15 cellular contexts compared by ENCODE assay signal in genomic region chr20:32544893-32545840, GRCh38. TPM values are rescaled to one million over a fixed set of nuclear protein-coding genes. Genes with fewer than 3 reads are reported as not detected.
DNase-seq lines count a peak whose midpoint lies in the region; ATAC-seq and TF ChIP-seq lines count a peak whose summit lies in the region.
"Had no signal": no experiment of that assay in that cellular context is flagged by ENCODE, and none has a peak within 500 bp of the region (broad histone marks: within the 10 kb centered on the region; RNA-seq: fewer than 3 reads in every experiment).

No MANE protein-coding gene starts in this region.

- no peaks in the 10 kb centered on the region for H3F3A ChIP-seq in GM23248 (ENCODE audit: insufficient read depth)

- peak overlapping the region; percentile 84 to 98 (median 91) for H3K27ac Mint-ChIP-seq in CD4-positive, alpha-beta memory T cell
- peak overlapping the region; percentile 30 for H3K27ac Mint-ChIP-seq in activated CD8-positive, alpha-beta T cell treated with anti-CD3 and anti-CD28 coated beads for 36 hours
- H3K27ac Mint-ChIP-seq in memory B cell, result peak overlapping the region; percentile 18
- H3K27ac Mint-ChIP-seq: stimulated activated naive CD8-positive, alpha-beta T cell treated with anti-CD3 and anti-CD28 coated beads, Interleukin-15, Interleukin-2, amounts not matched to agents 100 ng/mL and 50 ng/mL, for 24 hours had no signal

- H3K36me3 ChIP-seq in CD4-positive, alpha-beta memory T cell (ENCODE audit: insufficient read depth, low read length), result no peaks in the 10 kb centered on the region
- H3K36me3 ChIP-seq in GM23248 (ENCODE audit: low read depth), result no peaks in the 10 kb centered on the region
- H3K36me3 ChIP-seq in upper lobe of left lung, result no peaks in the 10 kb centered on the region
- H3K36me3 ChIP-seq: gastroesophageal sphincter, Peyer's patch, WERI-Rb-1 had no signal

- no peaks in the 10 kb centered on the region for H3K79me2 ChIP-seq in GM23248 (ENCODE audit: insufficient read depth)

- POLR2A ChIA-PET in CD4-positive, alpha-beta memory T cell (lab: Charles Lee; ENCODE audit: partially characterized antibody), result interaction anchor here (1.0 to 15.1 kb wide), 4 partner anchors 10 to 40 kb away, joined by 4 to 449 read pairs (median 5); partner anchors contain the start of gene NOL4L
- POLR2A ChIA-PET in activated CD8-positive, alpha-beta T cell treated with anti-CD3 and anti-CD28 coated beads for 36 hours (lab: Charles Lee), result interaction anchor here (0.6 to 1.7 kb wide), 3 partner anchors 20 to 30 kb away, joined by 3 read pairs; no protein-coding TSS in a partner anchor

- H3K4me1 ChIP-seq in CD4-positive, alpha-beta memory T cell (ENCODE audit: insufficient read depth, low read length), result peaks cover 84% of the 10 kb centered on the region
- H3K4me1 ChIP-seq in GM23248 (ENCODE audit: insufficient read depth), result no peaks in the 10 kb centered on the region
- peaks cover 0 to under 1% (median 0%) of the 10 kb centered on the region in 4 donors for H3K4me1 ChIP-seq in upper lobe of left lung

- ATAC-seq in activated CD8-positive, alpha-beta T cell treated with anti-CD3 and anti-CD28 coated beads for 36 hours, result no peak
- no peak for ATAC-seq in memory B cell (ENCODE audit: low read depth)
- no peak for ATAC-seq in GM18517 (IDR thresholded peaks at IDR 0.05; ENCODE audit: unreplicated experiment)
- ATAC-seq in upper lobe of left lung (ENCODE audit: low FRiP score in 2 of 2), result no peak
- ATAC-seq: gastroesophageal sphincter, mucosa of descending colon had no signal

- H2AFZ ChIP-seq in GM23248, result no peak overlapping the region

- no peak for TF ChIP-seq POLR2A in upper lobe of left lung (IDR thresholded peaks at IDR 0.05)

- no peaks in the 10 kb centered on the region for H3K9me2 ChIP-seq in GM23248 (ENCODE audit: insufficient read depth)

- H3K27me3 Mint-ChIP-seq in CD4-positive, alpha-beta memory T cell, result no peaks in the 10 kb centered on the region
- no peaks in the 10 kb centered on the region for H3K27me3 Mint-ChIP-seq in activated CD8-positive, alpha-beta T cell treated with anti-CD3 and anti-CD28 coated beads for 36 hours
- H3K27me3 Mint-ChIP-seq in memory B cell, result no peaks in the 10 kb centered on the region
- H3K27me3 Mint-ChIP-seq: stimulated activated naive CD8-positive, alpha-beta T cell treated with anti-CD3 and anti-CD28 coated beads, Interleukin-15, Interleukin-2, amounts not matched to agents 100 ng/mL and 50 ng/mL, for 24 hours had no signal

- in situ Hi-C loops in GM23248 (cut with MboI), result loop anchor here (25.0 kb wide), 1 partner anchor 242 kb away; no protein-coding TSS in a partner anchor

- no peaks in the 10 kb centered on the region for H3K27me3 ChIP-seq in CD4-positive, alpha-beta memory T cell (ENCODE audit: insufficient read depth, low read length)
- no peaks in the 10 kb centered on the region for H3K27me3 ChIP-seq in GM23248 (replicated peaks; ENCODE audit: insufficient read depth)
- no peaks in the 10 kb centered on the region for H3K27me3 ChIP-seq in dorsolateral prefrontal cortex
- no peaks in the 10 kb centered on the region for H3K27me3 ChIP-seq in upper lobe of left lung
- H3K27me3 ChIP-seq: Peyer's patch had no signal

- 61 to 71% methylated on average over 11 to 13 of the region's 13 CpGs for WGBS in GM23248 (ENCODE audit: low coverage in 1 of 2, low lambda C conversion rate in 2 of 2, missing lambda C conversion rate in 2 of 2), 2 experiments
- WGBS in upper lobe of left lung, 2 donors, result 84 to 86% methylated on average over 13 of the region's 13 CpGs

- TF ChIP-seq EP300 in upper lobe of left lung (IDR thresholded peaks at IDR 0.05), result no peak

- no peak for TF ChIP-seq CTCF in activated CD8-positive, alpha-beta T cell treated with anti-CD3 and anti-CD28 coated beads for 36 hours (IDR thresholded peaks at IDR 0.05)
- no peak for TF ChIP-seq CTCF in dorsolateral prefrontal cortex (IDR thresholded peaks at IDR 0.05 in 54 of 56, conservative IDR thresholded peaks at IDR 0.05 in 2 of 56; ENCODE audit: low read depth in 1 of 56, partially characterized antibody in 56 of 56)
- no peak for TF ChIP-seq CTCF in upper lobe of left lung (IDR thresholded peaks at IDR 0.05)

- peaks cover 65 to 93% (median 80%) of the 10 kb centered on the region in 4 donors for H3K4me1 Mint-ChIP-seq in CD4-positive, alpha-beta memory T cell
- peaks cover 66% of the 10 kb centered on the region for H3K4me1 Mint-ChIP-seq in activated CD8-positive, alpha-beta T cell treated with anti-CD3 and anti-CD28 coated beads for 36 hours (ENCODE audit: low read depth)
- H3K4me1 Mint-ChIP-seq in memory B cell, result peaks cover 36% of the 10 kb centered on the region

- DNase-seq in CD4-positive, alpha-beta memory T cell, result no peak
- DNase-seq in GM23248 (peak; percentile 65), memory B cell (ENCODE audit: low spot score in 2 of 2) (no peak), dorsolateral prefrontal cortex (no peak), upper lobe of left lung (no peak), NCI-H146 (lab: John Stamatoyannopoulos, UW) (no peak)
- DNase-seq in activated CD8-positive, alpha-beta T cell treated with anti-CD3 and anti-CD28 coated beads for 36 hours, result no peak
- DNase-seq: mucosa of descending colon, NCI-H2029 treated with DMSO at 0.1 percent for 48 hours, NCI-H526 treated with DMSO at 0.1 percent for 48 hours, Peyer's patch, WERI-Rb-1 had no signal

- intact Hi-C loops in CD4-positive, alpha-beta memory T cell (cut with micrococcal nuclease), result no loop called here
- intact Hi-C loops in activated CD8-positive, alpha-beta T cell treated with anti-CD3 and anti-CD28 coated beads for 36 hours (cut with micrococcal nuclease), result loop anchor here (5.0 kb wide), 1 partner anchor 32 kb away; no protein-coding TSS in a partner anchor
- intact Hi-C loops in dorsolateral prefrontal cortex (cut with DNase I), result no loop called here

- H3K9ac ChIP-seq in GM23248, result no peak overlapping the region

- no peak overlapping the region for H3K4me3 ChIP-seq in CD4-positive, alpha-beta memory T cell (ENCODE audit: low read length in 2 of 2)
- H3K4me3 ChIP-seq in GM23248, result no peak overlapping the region
- H3K4me3 ChIP-seq in dorsolateral prefrontal cortex, result no peak overlapping the region
- H3K4me3 ChIP-seq in upper lobe of left lung, result no peak overlapping the region
- H3K4me3 ChIP-seq: gastroesophageal sphincter, mucosa of descending colon, Peyer's patch had no signal

- peak overlapping the region in 4 of 8 donors; percentile 15 to 35 (median 22) for H3K4me3 Mint-ChIP-seq in CD4-positive, alpha-beta memory T cell
- H3K4me3 Mint-ChIP-seq in activated CD8-positive, alpha-beta T cell treated with anti-CD3 and anti-CD28 coated beads for 36 hours, result no peak overlapping the region
- no peak overlapping the region for H3K4me3 Mint-ChIP-seq in memory B cell
- H3K4me3 Mint-ChIP-seq: stimulated activated naive CD8-positive, alpha-beta T cell treated with anti-CD3 and anti-CD28 coated beads, Interleukin-15, Interleukin-2, amounts not matched to agents 100 ng/mL and 50 ng/mL, for 24 hours had no signal

- CTCF ChIA-PET in CD4-positive, alpha-beta memory T cell (lab: Charles Lee; ENCODE audit: partially characterized antibody), result interaction anchor here (1.1 to 2.4 kb wide), 3 partner anchors 21 to 23 kb away, joined by 3 to 9 read pairs (median 6); no protein-coding TSS in a partner anchor
- CTCF ChIA-PET in activated CD8-positive, alpha-beta T cell treated with anti-CD3 and anti-CD28 coated beads for 36 hours (lab: Charles Lee), result interaction anchor here (1.0 to 1.9 kb wide), 3 partner anchors 9 to 107 kb away, joined by 3 to 7 read pairs (median 5); no protein-coding TSS in a partner anchor

- H3K9me3 Mint-ChIP-seq in CD4-positive, alpha-beta memory T cell, result no peaks in the 10 kb centered on the region
- no peaks in the 10 kb centered on the region for H3K9me3 Mint-ChIP-seq in activated CD8-positive, alpha-beta T cell treated with anti-CD3 and anti-CD28 coated beads for 36 hours
- H3K9me3 Mint-ChIP-seq in memory B cell, result no peaks in the 10 kb centered on the region
- H3K9me3 Mint-ChIP-seq: stimulated activated naive CD8-positive, alpha-beta T cell treated with anti-CD3 and anti-CD28 coated beads, Interleukin-15, Interleukin-2, amounts not matched to agents 100 ng/mL and 50 ng/mL, for 24 hours had no signal

- no peak overlapping the region for H3K27ac ChIP-seq in CD4-positive, alpha-beta memory T cell (ENCODE audit: low read depth, low read length)
- H3K27ac ChIP-seq in GM23248 (no peak overlapping the region), dorsolateral prefrontal cortex (peak overlapping the region in 9 of 59 donors; percentile 22 to 65 (median 46)), upper lobe of left lung (no peak overlapping the region)
- H3K27ac ChIP-seq: gastroesophageal sphincter, Peyer's patch, WERI-Rb-1 had no signal

- H3K36me3 Mint-ChIP-seq in CD4-positive, alpha-beta memory T cell, result peaks cover 13 to 14% of the 10 kb centered on the region in 2 donors
- peaks cover 13% of the 10 kb centered on the region for H3K36me3 Mint-ChIP-seq in activated CD8-positive, alpha-beta T cell treated with anti-CD3 and anti-CD28 coated beads for 36 hours (ENCODE audit: low read depth)
- peaks cover 9% of the 10 kb centered on the region for H3K36me3 Mint-ChIP-seq in memory B cell

- no peaks in the 10 kb centered on the region for H3K9me3 ChIP-seq in CD4-positive, alpha-beta memory T cell (ENCODE audit: control insufficient read depth in 1 of 2, low read length in 2 of 2)
- H3K9me3 ChIP-seq in GM23248 (ENCODE audit: low read depth), result no peaks in the 10 kb centered on the region
- H3K9me3 ChIP-seq in upper lobe of left lung, result no peaks in the 10 kb centered on the region
- H3K9me3 ChIP-seq: gastroesophageal sphincter, mucosa of descending colon, Peyer's patch had no signal

- H3K4me2 ChIP-seq in GM23248 (ENCODE audit: unreplicated experiment), result peak overlapping the region; percentile 5

- H4K20me1 ChIP-seq in GM23248 (ENCODE audit: insufficient read depth), result no peaks in the 10 kb centered on the region

RNA-seq across cellular contexts. Expression of gene NOL4L, which starts 40.0 kb away (rescaled TPM):
- 10 to 100 TPM; 71.0 to 74.2 TPM for total RNA-seq in CD4-positive, alpha-beta memory T cell
- polyA plus RNA-seq in CD4-positive, alpha-beta memory T cell, result 10 to 100 TPM in 1 of 2 donors, 1 to 10 TPM in 1; 7.0 to 23.9 TPM
- 5.2 and 8.7 TPM in 2 replicates for total RNA-seq in GM23248 (2014; rRNA removed; shearing (Covaris generic))
- polyA plus RNA-seq in GM23248 (2016; fragmentation: Nextera tagmentation; extraction: Ambion mirVana), result 7.9 and 8.3 TPM in 2 replicates
- 10 to 100 TPM; 23.3 to 23.9 TPM for total RNA-seq in activated CD8-positive, alpha-beta T cell treated with anti-CD3 and anti-CD28 coated beads for 36 hours
- total RNA-seq in dorsolateral prefrontal cortex (10 to 100 TPM; 29.4 to 56.2 (median 42.8) TPM), upper lobe of left lung (10 to 100 TPM; 13.4 to 40.2 (median 19.0) TPM)

Comparison
In these comparisons a context has a peak if more than half of its experiments do, and no peak if none do; other contexts are left out.
1. H3K27ac Mint-ChIP-seq: peak in every context shown above with its lines; median percentile 91 in CD4-positive, alpha-beta memory T cell; 30 in activated CD8-positive, alpha-beta T cell treated with anti-CD3 and anti-CD28 coated beads for 36 hours; 18 in memory B cell.